In the genomic region with DNA sequence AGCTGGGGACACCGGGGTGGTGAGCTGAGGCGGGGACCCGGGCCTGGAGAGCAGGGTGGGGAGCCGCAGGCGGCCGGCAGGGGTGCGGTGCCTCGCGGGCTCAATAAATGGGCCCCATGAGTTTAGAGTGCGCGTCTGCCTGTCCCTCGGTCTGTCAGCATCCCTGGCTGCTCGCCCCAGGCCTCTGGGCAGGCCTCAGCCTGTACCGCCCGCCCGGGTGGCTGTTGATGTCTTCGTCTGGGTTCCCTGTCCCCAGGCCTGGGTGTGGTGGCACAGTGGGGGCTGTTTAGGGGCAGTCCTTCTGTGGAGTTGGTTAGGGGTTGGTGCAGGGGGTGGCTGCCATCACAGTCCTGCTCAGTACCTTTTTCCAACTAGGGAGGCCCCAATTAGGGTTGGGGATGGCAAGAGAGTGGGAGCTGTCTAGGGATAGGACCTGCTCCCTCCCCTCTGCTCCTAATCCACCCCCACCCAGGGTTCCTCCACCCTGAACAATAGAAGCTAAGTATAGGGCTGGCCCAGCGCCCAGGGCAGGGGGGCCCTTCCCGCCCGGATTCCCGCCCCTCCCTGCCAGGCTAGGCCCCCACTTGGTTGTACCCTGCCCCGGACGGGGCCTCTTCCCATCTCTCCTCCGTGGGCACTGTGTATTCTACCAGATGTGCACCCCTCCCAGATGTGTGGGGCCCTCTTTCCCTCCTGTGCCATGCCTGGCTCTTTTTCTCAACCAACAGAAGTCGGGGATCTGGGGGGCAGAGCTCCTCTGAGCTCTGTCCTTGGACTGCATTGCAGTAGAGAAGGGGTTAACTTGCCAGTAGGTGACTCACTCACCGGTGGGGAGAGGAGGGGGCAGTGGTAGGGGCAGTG, we compare ENCODE assay signal across 9 cellular contexts. TPM values are rescaled to one million over a fixed set of nuclear protein-coding genes. Genes with fewer than 3 reads are reported as not detected.
A peak's percentile ranks its signal among the peaks of the same experiment; 100 is the strongest.
DNase-seq lines count a peak whose midpoint lies in the region; ATAC-seq, FAIRE-seq and TF ChIP-seq lines count a peak whose summit lies in the region.
"Had no signal": no experiment of that assay in that cellular context is flagged by ENCODE, and none has a peak within 500 bp of the region (broad histone marks: within the 10 kb centered on the region; RNA-seq: fewer than 3 reads in every experiment).

No MANE protein-coding gene starts in this region.

- peaks cover 67% of the 10 kb centered on the region for H3K79me2 ChIP-seq in astrocyte (ENCODE audit: insufficient read depth, low read length)

- ATAC-seq in activated CD4-positive, alpha-beta T cell treated with anti-CD3 and anti-CD28 coated beads for 36 hours = no peak
- ATAC-seq in sciatic nerve (peak; percentile 4), HG03354 (IDR thresholded peaks at IDR 0.05; ENCODE audit: poor library complexity, severe bottlenecking, unreplicated experiment) (no peak)
- no peak for ATAC-seq in activated CD4-positive, CD25-positive, alpha-beta regulatory T cell treated with anti-CD3 and anti-CD28 coated beads, Interleukin-2, amount 50 U/mL, for 24 hours

- TF ChIP-seq CTCF in astrocyte (IDR thresholded peaks at IDR 0.05; ENCODE audit: insufficient read depth, low read depth, low read length) = no peak

- peaks cover 58% of the 10 kb centered on the region for H3K4me1 Mint-ChIP-seq in activated CD4-positive, alpha-beta T cell treated with anti-CD3 and anti-CD28 coated beads for 36 hours
- H3K4me1 Mint-ChIP-seq in astrocyte (ENCODE audit: low read depth, unreplicated experiment) = peaks cover 44% of the 10 kb centered on the region

- no CpG with 5 or more reads among the region's 26 CpGs for WGBS in iPS DF 6.9 (ENCODE audit: insufficient coverage, insufficient read length)

- peak overlapping the region; percentile 92 for H3K27ac ChIP-seq in astrocyte (ENCODE audit: low read depth, low read length)
- H3K27ac ChIP-seq in iPS DF 6.9 (ENCODE audit: low read length) = no peak overlapping the region

- H3K9me3 Mint-ChIP-seq in activated CD4-positive, alpha-beta T cell treated with anti-CD3 and anti-CD28 coated beads for 36 hours (ENCODE audit: low read depth) = no peaks in the 10 kb centered on the region
- peaks cover 2% of the 10 kb centered on the region for H3K9me3 Mint-ChIP-seq in astrocyte (ENCODE audit: unreplicated experiment)

- H3K9me3 ChIP-seq in astrocyte (ENCODE audit: insufficient read depth, low read depth, low read length) (no peaks in the 10 kb centered on the region), iPS DF 6.9 (ENCODE audit: control insufficient read depth, insufficient read depth, low read length) (no peaks in the 10 kb centered on the region)

- intact Hi-C loops in activated CD4-positive, alpha-beta T cell treated with anti-CD3 and anti-CD28 coated beads for 36 hours (cut with DNase I, micrococcal nuclease) = loop anchor here (2.0 to 5.0 kb wide), 6 partner anchors 84 to 1019 kb away; a partner anchor contains a TSS
- intact Hi-C loops in sciatic nerve (cut with DNase I) = no loop called here

- CTCF ChIA-PET in activated CD4-positive, alpha-beta T cell treated with anti-CD3 and anti-CD28 coated beads for 36 hours (lab: Charles Lee) = interaction anchor here (2.5 kb wide), 1 partner anchor 11 kb away, joined by 8 read pairs; no protein-coding TSS in a partner anchor

- H3K27ac Mint-ChIP-seq in activated CD4-positive, alpha-beta T cell treated with anti-CD3 and anti-CD28 coated beads for 36 hours = peak overlapping the region; percentile 74
- peak overlapping the region; percentile 97 for H3K27ac Mint-ChIP-seq in astrocyte (ENCODE audit: unreplicated experiment)

- peaks cover 59% of the 10 kb centered on the region for H4K20me1 ChIP-seq in astrocyte (ENCODE audit: insufficient read depth, low read length)

- DNase-seq in activated CD4-positive, alpha-beta T cell treated with anti-CD3 and anti-CD28 coated beads for 36 hours = peak; percentile 61
- no peak for DNase-seq in activated CD4-positive, alpha-beta T cell treated with anti-CD3 and anti-CD28 coated beads for 1 hour
- peak; percentile 71 for DNase-seq in NCI-H345 (lab: John Stamatoyannopoulos, UW)
- DNase-seq in astrocyte (ENCODE audit: low read depth) = peak; percentile 59
- no peak for DNase-seq in iPS DF 6.9 (ENCODE audit: low read depth, low spot score)
- DNase-seq in sciatic nerve (ENCODE audit: low spot score) = peak; percentile 85

- peak overlapping the region; percentile 94 for H3K4me2 ChIP-seq in astrocyte (ENCODE audit: low read length)

- peaks cover 77% of the 10 kb centered on the region for H3K4me1 ChIP-seq in astrocyte (ENCODE audit: insufficient read depth, low read length)
- peaks cover 20% of the 10 kb centered on the region for H3K4me1 ChIP-seq in iPS DF 6.9 (ENCODE audit: control insufficient read depth, insufficient read depth, low read length)

- H3K4me3 ChIP-seq in astrocyte (ENCODE audit: insufficient read depth, low read depth, low read length) (peak overlapping the region; percentile 37), iPS DF 6.9 (ENCODE audit: low read length) (peak overlapping the region; percentile 22; the same call in 1 of the 2 replicates)

- no peak overlapping the region for H2AFZ ChIP-seq in astrocyte (ENCODE audit: low read depth, low read length)

- no peak overlapping the region for H3K4me3 Mint-ChIP-seq in activated CD4-positive, alpha-beta T cell treated with anti-CD3 and anti-CD28 coated beads for 36 hours
- H3K4me3 Mint-ChIP-seq in astrocyte (ENCODE audit: unreplicated experiment) = peak overlapping the region; percentile 86

- H3K27me3 Mint-ChIP-seq in activated CD4-positive, alpha-beta T cell treated with anti-CD3 and anti-CD28 coated beads for 36 hours = no peaks in the 10 kb centered on the region
- H3K27me3 Mint-ChIP-seq in astrocyte (ENCODE audit: low read depth, unreplicated experiment) = no peaks in the 10 kb centered on the region

- H3K36me3 Mint-ChIP-seq in activated CD4-positive, alpha-beta T cell treated with anti-CD3 and anti-CD28 coated beads for 36 hours (ENCODE audit: low read depth) = peaks cover 5% of the 10 kb centered on the region
- H3K36me3 Mint-ChIP-seq in astrocyte (ENCODE audit: low read depth, unreplicated experiment) = peaks cover 5% of the 10 kb centered on the region

- no peak for FAIRE-seq in astrocyte (lab: Jason Lieb, UNC)

- POLR2A ChIA-PET in activated CD4-positive, alpha-beta T cell treated with anti-CD3 and anti-CD28 coated beads for 36 hours (lab: Charles Lee) = interaction anchor here (2.1 to 2.3 kb wide), 2 partner anchors 11 to 36 kb away, joined by 8 to 11 read pairs; no protein-coding TSS in a partner anchor

- H3K9ac ChIP-seq in astrocyte (ENCODE audit: low read length) = peak overlapping the region; percentile 82

- H3K36me3 ChIP-seq in astrocyte (ENCODE audit: insufficient read depth, low read length) = no peaks in the 10 kb centered on the region
- H3K36me3 ChIP-seq in iPS DF 6.9 (ENCODE audit: control insufficient read depth, insufficient read depth, low read length) = no peaks in the 10 kb centered on the region

- H3K27me3 ChIP-seq in astrocyte (ENCODE audit: insufficient read depth, low read length) (no peaks in the 10 kb centered on the region), iPS DF 6.9 (ENCODE audit: control insufficient read depth, insufficient read depth, low read length) (no peaks in the 10 kb centered on the region)

RNA-seq across cellular contexts. Expression of a gene that starts 12.4 kb away (rescaled TPM):
- total RNA-seq in activated CD4-positive, alpha-beta T cell treated with anti-CD3 and anti-CD28 coated beads for 36 hours = 10 to 100 TPM; 62.8 to 66.3 TPM
- 73.4 and 78.5 TPM in 2 replicates for total RNA-seq in astrocyte
- total RNA-seq in sciatic nerve = 92.1 TPM

RNA-seq across cellular contexts. Expression of a gene that starts 20.5 kb away (rescaled TPM):
- 1 to 10 TPM in 1 of 2 experiments, under 1 TPM in 1; 0.63 to 1.0 TPM for total RNA-seq in activated CD4-positive, alpha-beta T cell treated with anti-CD3 and anti-CD28 coated beads for 36 hours
- 1.3 and 1.4 TPM in 2 replicates for total RNA-seq in astrocyte
- 0.45 TPM for total RNA-seq in sciatic nerve

RNA-seq across cellular contexts. Expression of a gene that starts 21.0 kb away (rescaled TPM):
- total RNA-seq in activated CD4-positive, alpha-beta T cell treated with anti-CD3 and anti-CD28 coated beads for 36 hours = 10 to 100 TPM; 43.4 to 53.9 TPM
- total RNA-seq in astrocyte (44.1 and 51.8 TPM in 2 replicates), sciatic nerve (7.4 TPM)

RNA-seq across cellular contexts. Expression of a gene that starts 26.5 kb away (rescaled TPM):
- 10 to 100 TPM; 65.5 to 66.4 TPM for total RNA-seq in activated CD4-positive, alpha-beta T cell treated with anti-CD3 and anti-CD28 coated beads for 36 hours
- total RNA-seq in astrocyte (108 TPM in 2 replicates), sciatic nerve (90.7 TPM)

RNA-seq across cellular contexts. Expression of a gene that starts 31.7 kb away (rescaled TPM):
- under 1 TPM; 0.53 to 0.69 TPM for total RNA-seq in activated CD4-positive, alpha-beta T cell treated with anti-CD3 and anti-CD28 coated beads for 36 hours
- total RNA-seq in astrocyte (0.70 TPM in 1 of 2 replicates, not detected in the other), sciatic nerve (not detected)
- total RNA-seq: glomerular endothelial cell had no signal

Comparison
In these comparisons a context has a peak if more than half of its experiments do, and no peak if none do; other contexts are left out.
1. DNase-seq: peak in activated CD4-positive, alpha-beta T cell treated with anti-CD3 and anti-CD28 coated beads for 36 hours (single experiment), NCI-H345 (single experiment), astrocyte (single experiment) and sciatic nerve (single experiment); none in activated CD4-positive, alpha-beta T cell treated with anti-CD3 and anti-CD28 coated beads for 1 hour (single experiment) and iPS DF 6.9 (single experiment).